Comparison of ENCODE assay signal across 11 cellular contexts in genomic region chr6:21157186-21157929, GRCh38.
A peak's percentile ranks its signal among the peaks of the same experiment; 100 is the strongest.
DNase-seq lines count a peak whose midpoint lies in the region; ATAC-seq and TF ChIP-seq lines count a peak whose summit lies in the region.
"Had no signal": no experiment of that assay in that cellular context is flagged by ENCODE, and none has a peak within 500 bp of the region (broad histone marks: within the 10 kb centered on the region; RNA-seq: fewer than 3 reads in every experiment).

No MANE protein-coding gene starts in this region.

- TF ChIP-seq POLR2A in suprapubic skin (IDR thresholded peaks at IDR 0.05) = no peak

- intact Hi-C loops in natural killer cell (cut with micrococcal nuclease) = no loop called here

- no peak overlapping the region for H3K27ac ChIP-seq in MM.1S (ENCODE audit: low read length)
- no peak overlapping the region for H3K27ac ChIP-seq in suprapubic skin

- no peaks in the 10 kb centered on the region for H3K27me3 ChIP-seq in MM.1S (replicated peaks; ENCODE audit: insufficient read depth, low read length)
- H3K27me3 ChIP-seq in H7 (ENCODE audit: control insufficient read depth, insufficient read depth, low read length) = no peaks in the 10 kb centered on the region
- no peaks in the 10 kb centered on the region for H3K27me3 ChIP-seq in suprapubic skin

- H3F3A ChIP-seq in MM.1S (ENCODE audit: insufficient read depth, low read length) = no peaks in the 10 kb centered on the region

- H3K79me2 ChIP-seq in MM.1S (ENCODE audit: low read length) = no peaks in the 10 kb centered on the region

- H3K9me3 ChIP-seq in MM.1S (replicated peaks; ENCODE audit: insufficient read depth, low read length) (no peaks in the 10 kb centered on the region), suprapubic skin (no peaks in the 10 kb centered on the region)

- no peak for TF ChIP-seq EP300 in suprapubic skin (IDR thresholded peaks at IDR 0.05)

- no peaks in the 10 kb centered on the region for H3K9me2 ChIP-seq in MM.1S (replicated peaks; ENCODE audit: insufficient read depth, low read length)

- ATAC-seq in GM18511 (IDR thresholded peaks at IDR 0.05; ENCODE audit: unreplicated experiment) (peak; percentile 73), GM21367 (IDR thresholded peaks at IDR 0.05; ENCODE audit: unreplicated experiment) (peak; percentile 78), HG03039 (IDR thresholded peaks at IDR 0.05; ENCODE audit: unreplicated experiment) (peak; percentile 51), natural killer cell (no peak)
- ATAC-seq in activated T-helper 17 cell treated with anti-CD3 and anti-CD28 coated beads, Interleukin-2, amount 50 U/mL, for 72 hours (replicated peaks) = peak; percentile 92

- DNase-seq in MM.1S (no peak), H7 (no peak), natural killer cell (no peak), suprapubic skin (ENCODE audit: low spot score in 2 of 2) (no peak)
- DNase-seq: foreskin melanocyte, mesenchymal stem cell, SHP77 had no signal

- H3K9me3 Mint-ChIP-seq in activated T-helper 17 cell treated with anti-CD3 and anti-CD28 coated beads, Interleukin-2, amount 50 U/mL, for 72 hours = no peaks in the 10 kb centered on the region
- no peaks in the 10 kb centered on the region for H3K9me3 Mint-ChIP-seq in natural killer cell

- H4K20me1 ChIP-seq in MM.1S (ENCODE audit: insufficient read depth, low read length) = no peaks in the 10 kb centered on the region

- H3K9ac ChIP-seq in MM.1S (ENCODE audit: low read length) = no peak overlapping the region

- H3K36me3 Mint-ChIP-seq in activated T-helper 17 cell treated with anti-CD3 and anti-CD28 coated beads, Interleukin-2, amount 50 U/mL, for 72 hours (ENCODE audit: low read depth) = no peaks in the 10 kb centered on the region
- H3K36me3 Mint-ChIP-seq in natural killer cell = no peaks in the 10 kb centered on the region

- H3K27ac Mint-ChIP-seq in activated T-helper 17 cell treated with anti-CD3 and anti-CD28 coated beads, Interleukin-2, amount 50 U/mL, for 72 hours = peak overlapping the region; percentile 36
- H3K27ac Mint-ChIP-seq in natural killer cell = no peak overlapping the region

- no peaks in the 10 kb centered on the region for H3K27me3 Mint-ChIP-seq in activated T-helper 17 cell treated with anti-CD3 and anti-CD28 coated beads, Interleukin-2, amount 50 U/mL, for 72 hours
- H3K27me3 Mint-ChIP-seq in natural killer cell (ENCODE audit: low read depth in 2 of 2) = no peaks in the 10 kb centered on the region

- TF ChIP-seq CTCF in MM.1S (IDR thresholded peaks at IDR 0.05; ENCODE audit: low read length) (no peak), natural killer cell (IDR thresholded peaks at IDR 0.05) (no peak), suprapubic skin (IDR thresholded peaks at IDR 0.05) (no peak)

- peaks cover 10% of the 10 kb centered on the region for H3K4me1 Mint-ChIP-seq in activated T-helper 17 cell treated with anti-CD3 and anti-CD28 coated beads, Interleukin-2, amount 50 U/mL, for 72 hours
- peaks cover 7 to 8% of the 10 kb centered on the region in 2 donors for H3K4me1 Mint-ChIP-seq in natural killer cell

- H3K4me3 ChIP-seq in MM.1S (ENCODE audit: low read length) = no peak overlapping the region
- H3K4me3 ChIP-seq in H7 (ENCODE audit: insufficient read depth, low read depth, low read length) = no peak overlapping the region
- no peak overlapping the region for H3K4me3 ChIP-seq in suprapubic skin

- H3K4me3 Mint-ChIP-seq in activated T-helper 17 cell treated with anti-CD3 and anti-CD28 coated beads, Interleukin-2, amount 50 U/mL, for 72 hours = no peak overlapping the region
- no peak overlapping the region for H3K4me3 Mint-ChIP-seq in natural killer cell

- 61% methylated on average over 4 of the region's 4 CpGs for WGBS in suprapubic skin

- H3K36me3 ChIP-seq in MM.1S (replicated peaks; ENCODE audit: insufficient read depth, low read length) = no peaks in the 10 kb centered on the region
- H3K36me3 ChIP-seq in H7 (replicated peaks; ENCODE audit: control insufficient read depth, insufficient read depth, low read length) = no peaks in the 10 kb centered on the region
- H3K36me3 ChIP-seq in suprapubic skin = no peaks in the 10 kb centered on the region

- H2AFZ ChIP-seq in MM.1S (ENCODE audit: low read length) = no peak overlapping the region

- H3K4me2 ChIP-seq in MM.1S (ENCODE audit: low read depth, low read length) = no peak overlapping the region

- H3K4me1 ChIP-seq in MM.1S (ENCODE audit: low read length) (no peaks in the 10 kb centered on the region), suprapubic skin (peaks cover 3% of the 10 kb centered on the region)

Comparison
In these comparisons a context has a peak if more than half of its experiments do, and no peak if none do; other contexts are left out.
1. ATAC-seq: peak in GM18511 (single experiment), GM21367 (single experiment), HG03039 (single experiment) and activated T-helper 17 cell treated with anti-CD3 and anti-CD28 coated beads, Interleukin-2, amount 50 U/mL, for 72 hours (single experiment); none in natural killer cell (0 of 3).